In the genomic region with DNA sequence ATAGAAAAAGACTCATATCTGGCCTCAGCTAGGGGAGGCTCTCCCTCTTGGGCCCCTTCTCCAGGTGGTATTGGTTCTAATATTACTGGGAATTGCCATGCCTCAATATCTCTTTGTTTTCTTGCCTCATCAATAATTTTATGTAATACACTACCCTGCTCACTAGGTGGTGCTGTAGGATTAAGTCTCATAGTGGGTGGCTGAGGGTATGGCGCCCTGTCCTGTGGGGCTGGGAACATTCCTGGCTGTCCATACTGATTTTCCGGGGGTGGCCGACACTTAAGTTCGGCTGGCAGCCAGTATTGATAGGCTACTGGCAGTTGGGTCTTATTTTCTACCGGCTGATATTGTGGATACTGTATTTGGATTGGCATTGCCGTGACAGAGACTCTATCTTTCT, we compare ENCODE assay signal across 8 cellular contexts.
DNase-seq lines count a peak whose midpoint lies in the region; ATAC-seq and TF ChIP-seq lines count a peak whose summit lies in the region.

No MANE protein-coding gene starts in this region.

- DNase-seq in SHP77 (lab: John Stamatoyannopoulos, UW) (peak; percentile 22 to 35), SHP77 treated with DMSO at 0.1 percent for 48 hours (lab: John Stamatoyannopoulos, UW) (no peak), NB4 (ENCODE audit: low read depth) (peak; percentile 61), cerebellar cortex (ENCODE audit: low spot score) (peak; percentile 15), retinal pigment epithelial cell (ENCODE audit: low read depth) (no peak)
- no peak for DNase-seq in activated naive CD4-positive, alpha-beta T cell (lab: John Stamatoyannopoulos, UW)

- no peak for TF ChIP-seq POLR2A in NB4 (IDR thresholded peaks at IDR 0.05; ENCODE audit: extremely low read depth, insufficient read length)

- H3K4me3 ChIP-seq in NB4 (ENCODE audit: low read depth, low read length), result no peak overlapping the region
- H3K4me3 ChIP-seq in retinal pigment epithelial cell (ENCODE audit: low read length), result no peak overlapping the region

- ATAC-seq in GM18520 (IDR thresholded peaks at IDR 0.05; ENCODE audit: unreplicated experiment) (no peak), HG02938 (IDR thresholded peaks at IDR 0.05; ENCODE audit: unreplicated experiment) (no peak)

- TF ChIP-seq CTCF in NB4 (IDR thresholded peaks at IDR 0.05; ENCODE audit: low read depth, low read length), result peak; percentile 54
- TF ChIP-seq CTCF in retinal pigment epithelial cell (conservative IDR thresholded peaks at IDR 0.05; ENCODE audit: low read depth, low read length), result peak; percentile 52

Comparison
In these comparisons a context has a peak if more than half of its experiments do, and no peak if none do; other contexts are left out.
1. DNase-seq: peak in SHP77 (2 of 2), NB4 (single experiment) and cerebellar cortex (single experiment); none in SHP77 treated with DMSO at 0.1 percent for 48 hours (single experiment), retinal pigment epithelial cell (single experiment) and activated naive CD4-positive, alpha-beta T cell (0 of 4).